1 cellular context compared by ENCODE assay signal in the genomic region with DNA sequence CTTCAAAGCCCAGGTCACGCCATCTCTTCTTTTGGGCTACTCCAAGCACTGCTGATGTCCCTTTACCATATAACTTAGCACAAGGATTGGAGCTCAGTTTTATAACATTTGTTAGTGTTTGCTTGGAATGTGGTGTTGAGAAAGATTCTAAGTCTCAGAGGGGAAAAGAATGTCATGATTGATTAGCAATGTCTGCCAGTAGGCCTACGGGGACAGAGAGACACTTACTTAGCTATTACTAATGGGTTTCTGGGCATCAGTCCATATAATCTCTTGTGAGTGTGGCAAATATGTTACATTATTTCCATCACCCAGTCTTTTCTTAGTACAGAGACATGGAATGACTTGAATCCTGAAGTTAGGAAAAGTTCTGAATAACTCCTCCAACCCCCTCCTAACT.
TF ChIP-seq lines count a peak whose summit lies in the region.

No MANE protein-coding gene starts in this region.

TF ChIP-seq in SK-N-SH treated with all-trans-retinoic acid at 6 μM for 48 hours, 23 proteins besides CTCF, POLR2A, EP300 and RAD21 (continued from another document):
- TF ChIP-seq TSHZ2 (CRISPR knock-in tag; IDR thresholded peaks at IDR 0.05) = no peak
